Comparison of ENCODE assay signal across 8 cellular contexts in genomic region chr10:72259491-72260214, GRCh38. TPM values are rescaled to one million over a fixed set of nuclear protein-coding genes. Genes with fewer than 3 reads are reported as not detected.
DNase-seq lines count a peak whose midpoint lies in the region; ATAC-seq lines count a peak whose summit lies in the region.

No MANE protein-coding gene starts in this region.

- no peak for ATAC-seq in naive thymus-derived CD8-positive, alpha-beta T cell
- no peak for ATAC-seq in GM21825 (IDR thresholded peaks at IDR 0.05; ENCODE audit: unreplicated experiment)

- CTCF ChIA-PET in CD8-positive, alpha-beta memory T cell (lab: Charles Lee) = interaction anchor here (0.8 to 4.6 kb wide), 10 partner anchors 12 to 78 kb away, joined by 4 to 29 read pairs (median 6); partner anchors contain the start of genes ASCC1 and DDIT4

- H3K9me3 ChIP-seq in CD8-positive, alpha-beta memory T cell (ENCODE audit: low read length) = no peaks in the 10 kb centered on the region

- no peaks in the 10 kb centered on the region for H3K36me3 Mint-ChIP-seq in CD8-positive, alpha-beta memory T cell
- H3K36me3 Mint-ChIP-seq in naive thymus-derived CD8-positive, alpha-beta T cell = no peaks in the 10 kb centered on the region

- H3K4me1 ChIP-seq in CD8-positive, alpha-beta memory T cell (ENCODE audit: insufficient read depth, low read length) = peaks cover 89% of the 10 kb centered on the region

- no peaks in the 10 kb centered on the region for H3K36me3 ChIP-seq in CD8-positive, alpha-beta memory T cell (ENCODE audit: insufficient read depth, low read length)

- POLR2A ChIA-PET in CD8-positive, alpha-beta memory T cell (lab: Charles Lee) = interaction anchor here (0.6 to 1.7 kb wide), 4 partner anchors 12 to 1571 kb away, joined by 3 to 19 read pairs (median 6); no protein-coding TSS in a partner anchor
- POLR2A ChIA-PET in naive thymus-derived CD8-positive, alpha-beta T cell (lab: Charles Lee) = interaction anchor here (0.6 to 3.3 kb wide), 11 partner anchors 11 to 77 kb away, joined by 3 to 46 read pairs (median 6); partner anchors contain the start of genes ANAPC16, ASCC1 and DDIT4

- no peak for DNase-seq in CD8-positive, alpha-beta memory T cell
- peak; percentile 82 for DNase-seq in NCI-H1048 (lab: John Stamatoyannopoulos, UW)
- no peak for DNase-seq in naive thymus-derived CD8-positive, alpha-beta T cell
- DNase-seq in NCI-H345 (lab: John Stamatoyannopoulos, UW) = no peak
- DNase-seq in T-helper 9 cell = no peak
- no peak for DNase-seq in HT-29 (ENCODE audit: low spot score)

- peak overlapping the region; percentile 72 for H3K4me3 ChIP-seq in CD8-positive, alpha-beta memory T cell (ENCODE audit: low read length)

- H3K9me3 Mint-ChIP-seq in CD8-positive, alpha-beta memory T cell = no peaks in the 10 kb centered on the region
- no peaks in the 10 kb centered on the region for H3K9me3 Mint-ChIP-seq in naive thymus-derived CD8-positive, alpha-beta T cell

- H3K4me1 Mint-ChIP-seq in CD8-positive, alpha-beta memory T cell = peaks cover 57 to 73% (median 68%) of the 10 kb centered on the region in 3 donors
- H3K4me1 Mint-ChIP-seq in naive thymus-derived CD8-positive, alpha-beta T cell = peaks cover 41 to 82% (median 76%) of the 10 kb centered on the region in 4 donors

- no peaks in the 10 kb centered on the region for H3K27me3 Mint-ChIP-seq in CD8-positive, alpha-beta memory T cell
- H3K27me3 Mint-ChIP-seq in naive thymus-derived CD8-positive, alpha-beta T cell = no peaks in the 10 kb centered on the region

- H3K27ac ChIP-seq in CD8-positive, alpha-beta memory T cell (ENCODE audit: low read depth, low read length) = peak overlapping the region; percentile 89
- peak overlapping the region; percentile 97 for H3K27ac ChIP-seq in cingulate gyrus (ENCODE audit: low read depth, low read length)

- no peaks in the 10 kb centered on the region for H3K27me3 ChIP-seq in CD8-positive, alpha-beta memory T cell (ENCODE audit: insufficient read depth, low read length, poor library complexity, severe bottlenecking)

- peak overlapping the region; percentile 81 to 94 (median 89) for H3K4me3 Mint-ChIP-seq in CD8-positive, alpha-beta memory T cell
- peak overlapping the region; percentile 82 to 94 (median 89) for H3K4me3 Mint-ChIP-seq in naive thymus-derived CD8-positive, alpha-beta T cell

- peak overlapping the region; percentile 92 to 99 (median 97) for H3K27ac Mint-ChIP-seq in CD8-positive, alpha-beta memory T cell
- H3K27ac Mint-ChIP-seq in naive thymus-derived CD8-positive, alpha-beta T cell = peak overlapping the region; percentile 87 to 99 (median 94)

RNA-seq across cellular contexts. Expression of gene DDIT4, which starts 14.1 kb away (rescaled TPM):
- 100 to 1,000 TPM; 144 to 156 TPM for total RNA-seq in CD8-positive, alpha-beta memory T cell
- 183 TPM for polyA plus RNA-seq in CD8-positive, alpha-beta memory T cell
- 10 to 100 TPM; 23.8 to 29.6 TPM for total RNA-seq in naive thymus-derived CD8-positive, alpha-beta T cell
- polyA plus RNA-seq in naive thymus-derived CD8-positive, alpha-beta T cell = 100 to 1,000 TPM in 2 of 3 donors, 10 to 100 TPM in 1; 68.0 to 190 (median 189) TPM
- 88.4 and 107 TPM in 2 replicates for total RNA-seq in HT-29 (2014; rRNA removed; shearing (Covaris generic))

RNA-seq across cellular contexts. Expression of gene ASCC1, which starts 43.6 kb away (rescaled TPM):
- total RNA-seq in CD8-positive, alpha-beta memory T cell = 10 to 100 TPM; 36.3 to 43.2 TPM
- 19.1 TPM for polyA plus RNA-seq in CD8-positive, alpha-beta memory T cell
- total RNA-seq in naive thymus-derived CD8-positive, alpha-beta T cell = 10 to 100 TPM; 23.8 to 24.7 TPM
- polyA plus RNA-seq in naive thymus-derived CD8-positive, alpha-beta T cell = 10 to 100 TPM; 21.2 to 44.4 (median 31.4) TPM
- total RNA-seq in HT-29 (2014; rRNA removed; shearing (Covaris generic)) = 12.1 and 12.2 TPM in 2 replicates

RNA-seq across cellular contexts. Expression of gene ANAPC16, which starts 43.8 kb away (rescaled TPM):
- 10 to 100 TPM; 68.1 to 78.3 TPM for total RNA-seq in CD8-positive, alpha-beta memory T cell
- 329 TPM for polyA plus RNA-seq in CD8-positive, alpha-beta memory T cell
- 100 to 1,000 TPM; 121 to 128 TPM for total RNA-seq in naive thymus-derived CD8-positive, alpha-beta T cell
- polyA plus RNA-seq in naive thymus-derived CD8-positive, alpha-beta T cell = 100 to 1,000 TPM; 419 to 453 (median 444) TPM
- 38.9 and 45.8 TPM in 2 replicates for total RNA-seq in HT-29 (2014; rRNA removed; shearing (Covaris generic))
